In the genomic region with DNA sequence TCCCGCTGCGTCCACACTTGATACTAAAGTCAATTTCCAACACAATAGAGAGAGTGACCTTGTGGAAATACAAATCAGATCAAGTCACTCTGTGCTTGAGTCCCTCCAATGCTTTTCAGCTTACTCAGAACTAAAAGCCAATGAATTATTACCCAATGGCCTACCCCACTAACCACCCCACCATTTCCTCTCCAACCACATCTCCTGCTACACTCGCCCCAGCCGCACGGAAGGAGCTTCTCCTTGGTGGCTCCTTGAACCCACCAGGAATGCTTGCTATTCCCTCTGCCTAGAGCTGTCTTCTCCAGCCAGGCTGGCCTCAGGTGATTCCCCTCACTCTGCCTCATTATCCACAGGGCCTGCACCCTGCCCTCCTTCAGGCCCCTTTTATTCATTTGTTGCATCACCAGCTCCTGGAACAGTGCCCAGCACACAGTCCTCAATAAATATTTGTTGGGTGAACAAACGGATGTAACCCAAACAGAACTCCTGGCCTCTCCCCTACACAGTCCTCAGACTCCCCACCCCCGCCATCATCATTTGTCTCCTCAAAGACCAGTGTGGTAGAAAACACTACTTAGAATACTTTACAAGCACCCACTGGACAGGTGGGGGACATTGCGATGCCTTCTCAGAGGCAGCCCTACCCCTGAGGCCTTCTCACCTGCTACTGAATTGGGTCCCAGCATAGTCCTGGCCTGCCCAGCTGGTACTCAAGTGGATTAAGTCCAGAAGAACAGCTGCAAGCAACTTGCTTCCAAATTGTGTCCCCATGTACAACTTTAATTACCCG, we compare ENCODE assay signal across 8 cellular contexts. TPM values are rescaled to one million over a fixed set of nuclear protein-coding genes. Genes with fewer than 3 reads are reported as not detected.
DNase-seq lines count a peak whose midpoint lies in the region; ATAC-seq, FAIRE-seq and TF ChIP-seq lines count a peak whose summit lies in the region.

No MANE protein-coding gene starts in this region.

- peak overlapping the region; percentile 6 for H3K4me2 ChIP-seq in mesenchymal stem cell (ENCODE audit: low read length, poor library complexity, severe bottlenecking)

- no peaks in the 10 kb centered on the region for H3K27me3 ChIP-seq in mesenchymal stem cell (ENCODE audit: control insufficient read depth in 1 of 2, insufficient read depth in 1 of 2, low read length in 2 of 2)

- FAIRE-seq in GM12891 (lab: Jason Lieb, UNC) = no peak

- no peak overlapping the region for H2BK15ac ChIP-seq in mesenchymal stem cell (ENCODE audit: low read depth, poor library complexity, severe bottlenecking)

- H2AK5ac ChIP-seq in mesenchymal stem cell (ENCODE audit: low read length, severe bottlenecking) = peak overlapping the region; percentile 100

- ATAC-seq in GM19324 (IDR thresholded peaks at IDR 0.05; ENCODE audit: low FRiP score, unreplicated experiment) (no peak), GM19467 (IDR thresholded peaks at IDR 0.05; ENCODE audit: unreplicated experiment) (no peak)

- no peak overlapping the region for H3K4me3 ChIP-seq in mesenchymal stem cell (ENCODE audit: insufficient read depth in 1 of 2, low read depth in 1 of 2, low read length in 2 of 2)

- peak overlapping the region; percentile 45 for H4K8ac ChIP-seq in mesenchymal stem cell (ENCODE audit: low read length)

- no peaks in the 10 kb centered on the region for H3K9me3 ChIP-seq in mesenchymal stem cell (ENCODE audit: control insufficient read depth, low read length)

- no peak for TF ChIP-seq CTCF in Calu3 (IDR thresholded peaks at IDR 0.05; ENCODE audit: unreplicated experiment)

- no peak overlapping the region for H3K23ac ChIP-seq in mesenchymal stem cell (ENCODE audit: low read length in 2 of 2)

- H3K18ac ChIP-seq in mesenchymal stem cell (ENCODE audit: low read depth in 1 of 2, low read length in 2 of 2) = peak overlapping the region; percentile 52 to 80

- no peak overlapping the region for H3K14ac ChIP-seq in mesenchymal stem cell (ENCODE audit: low read length in 2 of 2)

- peak overlapping the region; percentile 52 for H3K4me3 Mint-ChIP-seq in Calu3 (ENCODE audit: low read depth, unreplicated experiment)

- intact Hi-C loops in Calu3 (cut with micrococcal nuclease; ENCODE audit: unreplicated experiment) = loop anchor here (5.0 kb wide), 1 partner anchor 38 kb away; no protein-coding TSS in a partner anchor

- DNase-seq in Calu3 (peak; percentile 82), HS-5 (ENCODE audit: low read depth) (peak; percentile 94), amniotic epithelial cell (ENCODE audit: low read depth) (peak; percentile 79), mesenchymal stem cell (peak; percentile 82), GM12891 (ENCODE audit: insufficient read length, low spot score) (no peak), NCI-H1436 treated with DMSO at 0.1 percent for 48 hours (lab: John Stamatoyannopoulos, UW) (no peak)

- peaks cover 25% of the 10 kb centered on the region for H3K36me3 Mint-ChIP-seq in Calu3 (ENCODE audit: insufficient read depth, unreplicated experiment)

- H3K36me3 ChIP-seq in mesenchymal stem cell (ENCODE audit: control insufficient read depth in 1 of 2, insufficient read depth in 2 of 2, low read depth in 1 of 2, low read length in 2 of 2) = no peaks in the 10 kb centered on the region

- H3K4me1 ChIP-seq in mesenchymal stem cell (ENCODE audit: control insufficient read depth, insufficient read depth, low read depth, low read length) = peaks cover 34% of the 10 kb centered on the region

- no peak overlapping the region for H2AFZ ChIP-seq in mesenchymal stem cell (ENCODE audit: low read depth, low read length)

- BruUV-seq in Calu3 (replicated peaks; lab: Mats Ljungman, UMichigan) = no TSS peak

- H3K27me3 Mint-ChIP-seq in Calu3 (ENCODE audit: unreplicated experiment) = no peaks in the 10 kb centered on the region

- peak overlapping the region; percentile 50 to 59 for H2BK12ac ChIP-seq in mesenchymal stem cell (ENCODE audit: low read length in 2 of 2)

- H3K27ac Mint-ChIP-seq in Calu3 (ENCODE audit: unreplicated experiment) = peak overlapping the region; percentile 92

- TF ChIP-seq POLR2A in GM12891 (IDR thresholded peaks at IDR 0.05; ENCODE audit: low read depth, low read length) = no peak

- H3K9ac ChIP-seq in mesenchymal stem cell (ENCODE audit: low read length) = no peak overlapping the region

- peak overlapping the region; percentile 95 for H3K27ac ChIP-seq in mesenchymal stem cell (ENCODE audit: low read length, poor library complexity, severe bottlenecking)

- WGBS in mesenchymal stem cell = 28% methylated on average over 9 of the region's 9 CpGs

- CTCF ChIA-PET in Calu3 (lab: Charles Lee) = interaction anchor here (0.6 to 3.8 kb wide), 10 partner anchors 10 to 171 kb away, joined by 3 to 22 read pairs (median 6); partner anchors contain the start of gene ABTB2

- H2BK5ac ChIP-seq in mesenchymal stem cell (ENCODE audit: low read depth, low read length, poor library complexity, severe bottlenecking) = peak overlapping the region; percentile 74

- H3K9me3 Mint-ChIP-seq in Calu3 (ENCODE audit: low read depth, unreplicated experiment) = no peaks in the 10 kb centered on the region

- no peak overlapping the region for H4K91ac ChIP-seq in mesenchymal stem cell (ENCODE audit: low read length)

- peaks cover 15% of the 10 kb centered on the region for H3K79me1 ChIP-seq in mesenchymal stem cell (replicated peaks; ENCODE audit: low read length, poor library complexity, severe bottlenecking)

- H3K4me1 Mint-ChIP-seq in Calu3 (ENCODE audit: low read depth, unreplicated experiment) = peaks cover 84% of the 10 kb centered on the region

- no peak overlapping the region for H2BK120ac ChIP-seq in mesenchymal stem cell (ENCODE audit: low read depth, low read length)

- H3K4ac ChIP-seq in mesenchymal stem cell (ENCODE audit: low read depth in 1 of 2, low read length in 2 of 2) = peak overlapping the region; percentile 40 to 79

TF ChIP-seq in GM12891, 5 proteins besides CTCF, POLR2A, EP300 and RAD21:
- TF ChIP-seq POU2F2 (IDR thresholded peaks at IDR 0.05; ENCODE audit: low read depth, low read length) (no peak), SPI1 (IDR thresholded peaks at IDR 0.05; ENCODE audit: low read depth, low read length) (no peak), PAX5 (IDR thresholded peaks at IDR 0.05; ENCODE audit: insufficient read depth, low read length, severe bottlenecking) (no peak)

RNA-seq across cellular contexts. Expression of gene ABTB2, which starts 12.6 kb away (rescaled TPM):
- total RNA-seq in Calu3 (2022) = 24.6 and 24.8 TPM in 2 replicates
- 0.39 TPM for polyA plus RNA-seq in mesenchymal stem cell (2013, experiment 1 of 2)
- 0.41 TPM for polyA plus RNA-seq in mesenchymal stem cell (2013, experiment 2 of 2)
- polyA plus RNA-seq in GM12891 (2012; ENCODE audit: low read depth, missing spikeins) = 1.4 TPM

Comparison
In these comparisons a context has a peak if more than half of its experiments do, and no peak if none do; other contexts are left out.
1. DNase-seq: peak in Calu3 (single experiment), HS-5 (single experiment), amniotic epithelial cell (single experiment) and mesenchymal stem cell (single experiment); none in GM12891 (single experiment) and NCI-H1436 treated with DMSO at 0.1 percent for 48 hours (single experiment).